In genomic region chr11:76266269-76266668, GRCh38 we compare ENCODE assay signal across 10 cellular contexts. TPM values are rescaled to one million over a fixed set of nuclear protein-coding genes. Genes with fewer than 3 reads are reported as not detected.
DNase-seq lines count a peak whose midpoint lies in the region; ATAC-seq and TF ChIP-seq lines count a peak whose summit lies in the region.
"Had no signal": no experiment of that assay in that cellular context is flagged by ENCODE, and none has a peak within 500 bp of the region (broad histone marks: within the 10 kb centered on the region; RNA-seq: fewer than 3 reads in every experiment).

No MANE protein-coding gene starts in this region.

- no peaks in the 10 kb centered on the region for H3K4me1 Mint-ChIP-seq in WTC11
- no peaks in the 10 kb centered on the region for H3K4me1 Mint-ChIP-seq in immature natural killer cell
- H3K4me1 Mint-ChIP-seq: activated CD4-positive, alpha-beta T cell treated with anti-CD3 and anti-CD28 coated beads, Interleukin-2, amount 10 ng/mL, durations not matched to agents 7 days and 5 days had no signal

- H3K36me3 Mint-ChIP-seq in WTC11 (no peaks in the 10 kb centered on the region), immature natural killer cell (no peaks in the 10 kb centered on the region)

- POLR2A ChIA-PET in WTC11 (lab: Charles Lee), result no interaction called here

- TF ChIP-seq CTCF in epithelial cell of proximal tubule (conservative IDR thresholded peaks at IDR 0.05; ENCODE audit: low read depth, low read length) (no peak), WTC11 (IDR thresholded peaks at IDR 0.05) (no peak)

- in situ Hi-C loops in Caki2 (cut with HindIII; ENCODE audit: low pct_unique_long_range_greater_than_20kb, low sequenced_read_pairs), result no loop called here

- H3K4me3 ChIP-seq in epithelial cell of proximal tubule (ENCODE audit: low read depth, low read length), result no peak overlapping the region
- H3K4me3 ChIP-seq: coronary artery had no signal

- H3K9me3 Mint-ChIP-seq in WTC11, result no peaks in the 10 kb centered on the region
- H3K9me3 Mint-ChIP-seq in immature natural killer cell, result no peaks in the 10 kb centered on the region
- H3K9me3 Mint-ChIP-seq: activated CD4-positive, alpha-beta T cell treated with anti-CD3 and anti-CD28 coated beads, Interleukin-2, amount 10 ng/mL, durations not matched to agents 7 days and 5 days had no signal

- H3K27ac Mint-ChIP-seq in WTC11, result no peak overlapping the region
- H3K27ac Mint-ChIP-seq in immature natural killer cell, result no peak overlapping the region
- H3K27ac Mint-ChIP-seq: activated CD4-positive, alpha-beta T cell treated with anti-CD3 and anti-CD28 coated beads, Interleukin-2, amount 10 ng/mL, durations not matched to agents 7 days and 5 days had no signal

- DNase-seq in Caki2 (ENCODE audit: low read depth) (peak; percentile 69), MV-4-11 (lab: John Stamatoyannopoulos, UW) (peak; percentile 32), epithelial cell of proximal tubule (ENCODE audit: low read depth) (peak; percentile 49), renal cortical epithelial cell (ENCODE audit: low read depth) (peak; percentile 86), cerebellar nuclear complex (lab: John Stamatoyannopoulos, UW) (no peak), WTC11 (ENCODE audit: low spot score) (no peak), immature natural killer cell (no peak)
- no peak for DNase-seq in stimulated activated CD4-positive, alpha-beta T cell treated with anti-CD3 and anti-CD28 coated beads, Interleukin-2, amount 100 ng/mL, for 24 hours
- DNase-seq: activated CD4-positive, alpha-beta T cell treated with anti-CD3 and anti-CD28 coated beads, Interleukin-2, amount 10 ng/mL, durations not matched to agents 7 days and 5 days had no signal

- CTCF ChIA-PET in WTC11 (lab: Charles Lee), result interaction anchor here (1.3 to 2.0 kb wide), 3 partner anchors 58 to 114 kb away, joined by 4 to 7 read pairs (median 6); no protein-coding TSS in a partner anchor

- H3K4me3 Mint-ChIP-seq in WTC11 (no peak overlapping the region), immature natural killer cell (no peak overlapping the region)
- H3K4me3 Mint-ChIP-seq: activated CD4-positive, alpha-beta T cell treated with anti-CD3 and anti-CD28 coated beads, Interleukin-2, amount 10 ng/mL, durations not matched to agents 7 days and 5 days had no signal

- ATAC-seq in WTC11, result no peak

- H3K27me3 Mint-ChIP-seq in WTC11 (ENCODE audit: low read depth), result no peaks in the 10 kb centered on the region
- H3K27me3 Mint-ChIP-seq in immature natural killer cell (ENCODE audit: low read depth in 3 of 3), result peaks cover 0 to 2% (median 0%) of the 10 kb centered on the region in 3 donors
- H3K27me3 Mint-ChIP-seq: activated CD4-positive, alpha-beta T cell treated with anti-CD3 and anti-CD28 coated beads, Interleukin-2, amount 10 ng/mL, durations not matched to agents 7 days and 5 days had no signal

TF ChIP-seq in WTC11, 78 proteins besides CTCF, POLR2A, EP300 and RAD21:
- no peak for TF ChIP-seq TP53 (CRISPR knock-in tag; IDR thresholded peaks at IDR 0.05)
- TF ChIP-seq PRRX2 (CRISPR knock-in tag; IDR thresholded peaks at IDR 0.05), result no peak
- TF ChIP-seq NR1H2 (CRISPR knock-in tag; IDR thresholded peaks at IDR 0.05), result no peak
- no peak for TF ChIP-seq E2F5 (CRISPR knock-in tag; IDR thresholded peaks at IDR 0.05)
- no peak for TF ChIP-seq JAZF1 (CRISPR knock-in tag; IDR thresholded peaks at IDR 0.05)
- no peak for TF ChIP-seq IRF2 (CRISPR knock-in tag; IDR thresholded peaks at IDR 0.05; ENCODE audit: borderline replicate concordance, low read depth)
- TF ChIP-seq PRDM15 (CRISPR knock-in tag; IDR thresholded peaks at IDR 0.05), result no peak
- no peak for TF ChIP-seq GABPB1 (CRISPR knock-in tag; IDR thresholded peaks at IDR 0.05)
- TF ChIP-seq ATF6 (CRISPR knock-in tag; IDR thresholded peaks at IDR 0.05), result no peak
- no peak for TF ChIP-seq GRHL2 (CRISPR knock-in tag; IDR thresholded peaks at IDR 0.05; ENCODE audit: insufficient replicate concordance, severe bottlenecking)
- TF ChIP-seq ZNF512 (CRISPR knock-in tag; IDR thresholded peaks at IDR 0.05; ENCODE audit: borderline replicate concordance), result no peak
- no peak for TF ChIP-seq ZNF416 (CRISPR knock-in tag; IDR thresholded peaks at IDR 0.05)
- TF ChIP-seq TEAD4 (CRISPR knock-in tag; IDR thresholded peaks at IDR 0.05), result no peak
- TF ChIP-seq EMX1 (CRISPR knock-in tag; IDR thresholded peaks at IDR 0.05), result no peak
- no peak for TF ChIP-seq ZNF423 (CRISPR knock-in tag; IDR thresholded peaks at IDR 0.05)
- no peak for TF ChIP-seq ZNF138 (CRISPR knock-in tag; conservative IDR thresholded peaks at IDR 0.05)
- no peak for TF ChIP-seq JUN (CRISPR knock-in tag; IDR thresholded peaks at IDR 0.05)
- TF ChIP-seq ZBTB43 (CRISPR knock-in tag; IDR thresholded peaks at IDR 0.05), result no peak

RNA-seq across cellular contexts. Expression of gene WNT11, which starts 60.0 kb away (rescaled TPM):
- total RNA-seq in Caki2 (2014; rRNA removed; shearing (Covaris generic); ENCODE audit: low replicate concordance), result 3.7 and 4.9 TPM in 2 replicates
- total RNA-seq in epithelial cell of proximal tubule (not detected in 2 replicates), renal cortical epithelial cell (not detected in 2 replicates), WTC11 (2021) (0.32 to 0.89 TPM (median 0.79 TPM) in 3 replicates)
- 1 to 10 TPM in 2 of 3 donors, under 1 TPM in 1; 0.78 to 2.4 (median 1.4) TPM for polyA plus RNA-seq in immature natural killer cell
- total RNA-seq: activated CD4-positive, alpha-beta T cell treated with anti-CD3 and anti-CD28 coated beads, Interleukin-2, amount 10 ng/mL, durations not matched to agents 7 days and 5 days had no signal

Comparison
In these comparisons a context has a peak if more than half of its experiments do, and no peak if none do; other contexts are left out.
1. DNase-seq: peak in Caki2 (single experiment), MV-4-11 (single experiment), epithelial cell of proximal tubule (single experiment) and renal cortical epithelial cell (single experiment); none in stimulated activated CD4-positive, alpha-beta T cell treated with anti-CD3 and anti-CD28 coated beads, Interleukin-2, amount 100 ng/mL, for 24 hours (0 of 2), cerebellar nuclear complex (0 of 2), WTC11 (single experiment) and immature natural killer cell (0 of 3).